1 cellular context compared by ENCODE assay signal in the genomic region with DNA sequence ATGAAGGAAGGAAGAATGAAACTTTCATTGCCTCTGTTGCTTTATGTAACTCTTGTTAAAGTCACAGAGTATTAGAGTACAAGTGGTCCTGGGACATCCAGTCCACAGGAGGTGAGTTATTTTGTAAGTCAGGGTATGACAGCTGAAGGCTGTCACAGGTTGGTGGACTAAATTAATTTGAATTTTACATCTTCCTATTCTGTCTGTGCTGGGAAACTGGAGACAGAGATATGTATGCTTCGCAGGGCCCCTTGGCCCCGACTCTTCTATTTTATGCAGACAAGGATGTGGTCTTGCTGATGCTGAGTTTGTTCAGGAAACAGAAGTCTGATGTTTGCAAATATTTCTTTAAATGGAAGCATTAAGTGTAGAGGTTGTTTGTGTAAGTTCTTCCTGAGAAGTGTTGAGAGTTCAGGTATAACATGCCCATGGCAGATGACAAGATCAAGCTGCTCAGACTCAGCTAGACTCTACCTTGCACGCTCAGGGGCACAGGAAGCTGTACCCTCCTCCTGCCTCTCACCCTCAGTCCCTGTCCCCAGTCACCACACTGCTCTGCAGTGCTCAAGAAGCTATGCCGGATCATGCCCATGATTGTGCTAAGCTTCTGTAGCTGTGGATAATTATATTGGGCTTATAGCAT.
TF ChIP-seq lines count a peak whose summit lies in the region.

No MANE protein-coding gene starts in this region.

TF ChIP-seq in WTC11, 78 proteins besides CTCF, POLR2A, EP300 and RAD21 (continued from another document):
- TF ChIP-seq, protein P1, sequence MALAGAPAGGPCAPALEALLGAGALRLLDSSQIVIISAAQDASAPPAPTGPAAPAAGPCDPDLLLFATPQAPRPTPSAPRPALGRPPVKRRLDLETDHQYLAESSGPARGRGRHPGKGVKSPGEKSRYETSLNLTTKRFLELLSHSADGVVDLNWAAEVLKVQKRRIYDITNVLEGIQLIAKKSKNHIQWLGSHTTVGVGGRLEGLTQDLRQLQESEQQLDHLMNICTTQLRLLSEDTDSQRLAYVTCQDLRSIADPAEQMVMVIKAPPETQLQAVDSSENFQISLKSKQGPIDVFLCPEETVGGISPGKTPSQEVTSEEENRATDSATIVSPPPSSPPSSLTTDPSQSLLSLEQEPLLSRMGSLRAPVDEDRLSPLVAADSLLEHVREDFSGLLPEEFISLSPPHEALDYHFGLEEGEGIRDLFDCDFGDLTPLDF (CRISPR knock-in tag; IDR thresholded peaks at IDR 0.05): no peak
- no peak for TF ChIP-seq ZNF671 (CRISPR knock-in tag; IDR thresholded peaks at IDR 0.05)
- no peak for TF ChIP-seq ELF4 (CRISPR knock-in tag; IDR thresholded peaks at IDR 0.05; ENCODE audit: low read depth)
- no peak for TF ChIP-seq ZNF423 (CRISPR knock-in tag; IDR thresholded peaks at IDR 0.05)
- no peak for TF ChIP-seq TEAD1 (CRISPR knock-in tag; IDR thresholded peaks at IDR 0.05)
- no peak for TF ChIP-seq SMAD4 (CRISPR knock-in tag; IDR thresholded peaks at IDR 0.05)
- TF ChIP-seq PRDM15 (CRISPR knock-in tag; IDR thresholded peaks at IDR 0.05): no peak
- TF ChIP-seq, protein P2, sequence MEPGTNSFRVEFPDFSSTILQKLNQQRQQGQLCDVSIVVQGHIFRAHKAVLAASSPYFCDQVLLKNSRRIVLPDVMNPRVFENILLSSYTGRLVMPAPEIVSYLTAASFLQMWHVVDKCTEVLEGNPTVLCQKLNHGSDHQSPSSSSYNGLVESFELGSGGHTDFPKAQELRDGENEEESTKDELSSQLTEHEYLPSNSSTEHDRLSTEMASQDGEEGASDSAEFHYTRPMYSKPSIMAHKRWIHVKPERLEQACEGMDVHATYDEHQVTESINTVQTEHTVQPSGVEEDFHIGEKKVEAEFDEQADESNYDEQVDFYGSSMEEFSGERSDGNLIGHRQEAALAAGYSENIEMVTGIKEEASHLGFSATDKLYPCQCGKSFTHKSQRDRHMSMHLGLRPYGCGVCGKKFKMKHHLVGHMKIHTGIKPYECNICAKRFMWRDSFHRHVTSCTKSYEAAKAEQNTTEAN (CRISPR knock-in tag; IDR thresholded peaks at IDR 0.05): no peak
- TF ChIP-seq ZNF121 (CRISPR knock-in tag; IDR thresholded peaks at IDR 0.05): no peak
- no peak for TF ChIP-seq PREB (CRISPR knock-in tag; IDR thresholded peaks at IDR 0.05; ENCODE audit: borderline replicate concordance)
- no peak for TF ChIP-seq ZNF263 (CRISPR knock-in tag; IDR thresholded peaks at IDR 0.05; ENCODE audit: low read depth)
- TF ChIP-seq, protein P3, sequence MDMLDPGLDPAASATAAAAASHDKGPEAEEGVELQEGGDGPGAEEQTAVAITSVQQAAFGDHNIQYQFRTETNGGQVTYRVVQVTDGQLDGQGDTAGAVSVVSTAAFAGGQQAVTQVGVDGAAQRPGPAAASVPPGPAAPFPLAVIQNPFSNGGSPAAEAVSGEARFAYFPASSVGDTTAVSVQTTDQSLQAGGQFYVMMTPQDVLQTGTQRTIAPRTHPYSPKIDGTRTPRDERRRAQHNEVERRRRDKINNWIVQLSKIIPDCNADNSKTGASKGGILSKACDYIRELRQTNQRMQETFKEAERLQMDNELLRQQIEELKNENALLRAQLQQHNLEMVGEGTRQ (CRISPR knock-in tag; IDR thresholded peaks at IDR 0.05): no peak
- no peak for TF ChIP-seq ZNF232 (CRISPR knock-in tag; IDR thresholded peaks at IDR 0.05)
- TF ChIP-seq JAZF1 (CRISPR knock-in tag; IDR thresholded peaks at IDR 0.05): no peak
